In genomic region chr13:41557719-41558118, GRCh38 we compare ENCODE assay signal across 36 cellular contexts.
"Had no signal": no experiment of that assay in that cellular context is flagged by ENCODE, and none has a peak within 500 bp of the region (broad histone marks: within the 10 kb centered on the region; RNA-seq: fewer than 3 reads in every experiment).

No MANE protein-coding gene starts in this region.

- H3K9me3 ChIP-seq: adrenal gland, ascending aorta, body of pancreas, breast epithelium had no signal

- H3K4me3 ChIP-seq: adrenal gland, ascending aorta, body of pancreas, breast epithelium, cardiac muscle cell had no signal

- ATAC-seq: activated naive CD4-positive, alpha-beta T cell treated with anti-CD3 and anti-CD28 coated beads, Interleukin-2, amount 50 U/mL, for 72 hours; activated naive CD8-positive, alpha-beta T cell treated with anti-CD3 and anti-CD28 coated beads, Interleukin-2, amount 50 U/mL, for 24 hours; activated T-cell treated with anti-CD3 and anti-CD28 coated beads, Interleukin-2, amount 50 U/mL, for 4 hours; activated T-cell treated with anti-CD3 and anti-CD28 coated beads, Interleukin-2, amount 50 U/mL, for 72 hours; activated T-helper 17 cell treated with anti-CD3 and anti-CD28 coated beads, Interleukin-2, amount 50 U/mL, for 72 hours; body of pancreas had no signal

- H3K9me3 Mint-ChIP-seq: activated naive CD4-positive, alpha-beta T cell treated with anti-CD3 and anti-CD28 coated beads for 36 hours; activated naive CD4-positive, alpha-beta T cell treated with anti-CD3 and anti-CD28 coated beads, Interleukin-2, amount 10 ng/mL, durations not matched to agents 7 days and 5 days; activated naive CD4-positive, alpha-beta T cell treated with anti-CD3 and anti-CD28 coated beads, Interleukin-2, amount 50 U/mL, for 24 hours; activated naive CD8-positive, alpha-beta T cell treated with anti-CD3 and anti-CD28 coated beads for 36 hours; activated naive CD8-positive, alpha-beta T cell treated with anti-CD3 and anti-CD28 coated beads, Interleukin-2, amount 10 ng/mL, durations not matched to agents 7 days and 5 days; activated naive CD8-positive, alpha-beta T cell treated with anti-CD3 and anti-CD28 coated beads, Interleukin-2, amount 50 U/mL, for 24 hours; activated T-cell treated with anti-CD3 and anti-CD28 coated beads, Interleukin-2, amount 50 U/mL, for 4 hours; activated T-cell treated with anti-CD3 and anti-CD28 coated beads, Interleukin-2, amount 50 U/mL, for 72 hours; activated T-helper 1 cell treated with anti-CD3 and anti-CD28 coated beads, Interleukin-12 subunit alpha, Interleukin-12 subunit beta, Interleukin-2, Interleukin-4 antibody, amounts not matched to agents 30 ng/mL and 10 ng/mL and 1 ng/mL, durations not matched to agents 14 hours and 24 hours and 36 hours; activated T-helper 17 cell treated with anti-CD3 and anti-CD28 coated beads, Interleukin-2, amount 50 U/mL, for 72 hours; activated T-helper 2 cell treated with anti-CD3 and anti-CD28 coated beads, Interferon-gamma antibody, Interleukin-2, Interleukin-4, amounts not matched to agents 10 μg/mL and 5 μg/mL and 100 μg/mL, durations not matched to agents 14 hours and 24 hours and 36 hours; central memory CD8-positive, alpha-beta T cell had no signal

- H3K36me3 Mint-ChIP-seq: activated naive CD4-positive, alpha-beta T cell treated with anti-CD3 and anti-CD28 coated beads, Interleukin-2, amount 10 ng/mL, durations not matched to agents 7 days and 5 days; activated naive CD4-positive, alpha-beta T cell treated with anti-CD3 and anti-CD28 coated beads, Interleukin-2, amount 50 U/mL, for 24 hours; activated naive CD4-positive, alpha-beta T cell treated with anti-CD3 and anti-CD28 coated beads, Interleukin-2, amount 50 U/mL, for 72 hours; activated naive CD8-positive, alpha-beta T cell treated with anti-CD3 and anti-CD28 coated beads for 36 hours; brain had no signal

- H3K27me3 Mint-ChIP-seq: activated naive CD4-positive, alpha-beta T cell treated with anti-CD3 and anti-CD28 coated beads, Interleukin-2, amount 50 U/mL, for 24 hours; activated naive CD8-positive, alpha-beta T cell; activated naive CD8-positive, alpha-beta T cell treated with anti-CD3 and anti-CD28 coated beads for 36 hours; activated naive CD8-positive, alpha-beta T cell treated with anti-CD3 and anti-CD28 coated beads, Interleukin-2, amount 10 ng/mL, durations not matched to agents 7 days and 5 days; activated naive CD8-positive, alpha-beta T cell treated with anti-CD3 and anti-CD28 coated beads, Interleukin-2, amount 50 U/mL, for 24 hours; central memory CD8-positive, alpha-beta T cell had no signal

- H3K27ac ChIP-seq: adrenal gland, ascending aorta, body of pancreas, brain microvascular endothelial cell, breast epithelium, cardiac muscle cell had no signal

- DNase-seq: activated effector memory CD4-positive, alpha-beta T cell treated with anti-CD3 and anti-CD28 coated beads, Interleukin-2, amount 50 U/mL, for 16 hours; activated effector memory CD4-positive, alpha-beta T cell treated with Interleukin-2 at 50 U/mL for 16 hours; activated gamma-delta T cell; activated gamma-delta T cell treated with Interleukin-2 at 50 U/mL for 16 hours; activated naive CD4-positive, alpha-beta T cell; activated naive CD4-positive, alpha-beta T cell treated with anti-CD3 and anti-CD28 coated beads for 36 hours; activated naive CD4-positive, alpha-beta T cell treated with anti-CD3 and anti-CD28 coated beads, Interleukin-2, amount 10 ng/mL, durations not matched to agents 7 days and 5 days; activated naive CD4-positive, alpha-beta T cell treated with anti-CD3 and anti-CD28 coated beads, Interleukin-2, amount 50 U/mL, for 16 hours; activated naive CD4-positive, alpha-beta T cell treated with Interleukin-2 at 50 U/mL for 16 hours; activated naive CD8-positive, alpha-beta T cell treated with anti-CD3 and anti-CD28 coated beads for 36 hours; activated naive CD8-positive, alpha-beta T cell treated with anti-CD3 and anti-CD28 coated beads, Interleukin-2, amount 10 ng/mL, durations not matched to agents 7 days and 5 days; activated naive CD8-positive, alpha-beta T cell treated with anti-CD3 and anti-CD28 coated beads, Interleukin-2, amount 50 U/mL, for 24 hours; activated T-cell treated with anti-CD3 and anti-CD28 coated beads, Interleukin-2, amount 50 U/mL, for 4 hours; activated T-cell treated with anti-CD3 and anti-CD28 coated beads, Interleukin-2, amount 50 U/mL, for 48 hours; activated T-cell treated with anti-CD3 and anti-CD28 coated beads, Interleukin-2, amount 50 U/mL, for 72 hours; adrenal gland; amniotic stem cell; amygdala; anterior cingulate cortex; aorta; body of pancreas; brain microvascular endothelial cell; caudate nucleus; central memory CD4-positive, alpha-beta T cell; cerebellar nuclear complex had no signal

- H3K4me3 Mint-ChIP-seq: activated naive CD4-positive, alpha-beta T cell treated with anti-CD3 and anti-CD28 coated beads for 36 hours; activated naive CD4-positive, alpha-beta T cell treated with anti-CD3 and anti-CD28 coated beads, Interleukin-2, amount 10 ng/mL, durations not matched to agents 7 days and 5 days; activated naive CD4-positive, alpha-beta T cell treated with anti-CD3 and anti-CD28 coated beads, Interleukin-2, amount 50 U/mL, for 24 hours; activated naive CD8-positive, alpha-beta T cell; activated naive CD8-positive, alpha-beta T cell treated with anti-CD3 and anti-CD28 coated beads for 36 hours; activated naive CD8-positive, alpha-beta T cell treated with anti-CD3 and anti-CD28 coated beads, Interleukin-2, amount 10 ng/mL, durations not matched to agents 7 days and 5 days; activated naive CD8-positive, alpha-beta T cell treated with anti-CD3 and anti-CD28 coated beads, Interleukin-2, amount 50 U/mL, for 24 hours; activated T-cell treated with anti-CD3 and anti-CD28 coated beads, Interleukin-2, amount 50 U/mL, for 4 hours; activated T-cell treated with anti-CD3 and anti-CD28 coated beads, Interleukin-2, amount 50 U/mL, for 72 hours; activated T-helper 1 cell treated with anti-CD3 and anti-CD28 coated beads, Interleukin-12 subunit alpha, Interleukin-12 subunit beta, Interleukin-2, Interleukin-4 antibody, amounts not matched to agents 30 ng/mL and 10 ng/mL and 1 ng/mL, durations not matched to agents 14 hours and 24 hours and 36 hours; activated T-helper 17 cell treated with anti-CD3 and anti-CD28 coated beads, Interleukin-2, amount 50 U/mL, for 72 hours; brain; central memory CD8-positive, alpha-beta T cell had no signal

- H3K4me1 ChIP-seq: ascending aorta, body of pancreas had no signal

- H3K27ac Mint-ChIP-seq: activated naive CD4-positive, alpha-beta T cell treated with anti-CD3 and anti-CD28 coated beads for 36 hours; activated naive CD4-positive, alpha-beta T cell treated with anti-CD3 and anti-CD28 coated beads, Interleukin-2, amount 10 ng/mL, durations not matched to agents 7 days and 5 days; activated naive CD4-positive, alpha-beta T cell treated with anti-CD3 and anti-CD28 coated beads, Interleukin-2, amount 50 U/mL, for 24 hours; activated naive CD4-positive, alpha-beta T cell treated with anti-CD3 and anti-CD28 coated beads, Interleukin-2, amount 50 U/mL, for 72 hours; activated naive CD8-positive, alpha-beta T cell; activated naive CD8-positive, alpha-beta T cell treated with anti-CD3 and anti-CD28 coated beads for 36 hours; activated naive CD8-positive, alpha-beta T cell treated with anti-CD3 and anti-CD28 coated beads, Interleukin-2, amount 10 ng/mL, durations not matched to agents 7 days and 5 days; activated naive CD8-positive, alpha-beta T cell treated with anti-CD3 and anti-CD28 coated beads, Interleukin-2, amount 50 U/mL, for 24 hours; activated T-helper 1 cell treated with anti-CD3 and anti-CD28 coated beads, Interleukin-12 subunit alpha, Interleukin-12 subunit beta, Interleukin-2, Interleukin-4 antibody, amounts not matched to agents 30 ng/mL and 10 ng/mL and 1 ng/mL, durations not matched to agents 14 hours and 24 hours and 36 hours; activated T-helper 17 cell treated with anti-CD3 and anti-CD28 coated beads, Interleukin-2, amount 50 U/mL, for 72 hours; activated T-helper 2 cell treated with anti-CD3 and anti-CD28 coated beads, Interferon-gamma antibody, Interleukin-2, Interleukin-4, amounts not matched to agents 10 μg/mL and 5 μg/mL and 100 μg/mL, durations not matched to agents 14 hours and 24 hours and 36 hours; brain had no signal

- H3K36me3 ChIP-seq: adrenal gland, ascending aorta, brain microvascular endothelial cell, breast epithelium, cardiac muscle cell had no signal
